In genomic region chr2:178114462-178114861, GRCh38 we compare ENCODE assay signal across 12 cellular contexts. TPM values are rescaled to one million over a fixed set of nuclear protein-coding genes. Genes with fewer than 3 reads are reported as not detected.
DNase-seq lines count a peak whose midpoint lies in the region; ATAC-seq and TF ChIP-seq lines count a peak whose summit lies in the region.
"Had no signal": no experiment of that assay in that cellular context is flagged by ENCODE, and none has a peak within 500 bp of the region (broad histone marks: within the 10 kb centered on the region; RNA-seq: fewer than 3 reads in every experiment).

No MANE protein-coding gene starts in this region.

- H3K27me3 Mint-ChIP-seq in chondrocyte (ENCODE audit: low read depth), result no peaks in the 10 kb centered on the region

- H3K27ac ChIP-seq in tibial nerve, result no peak overlapping the region
- H3K27ac ChIP-seq in sigmoid colon, result no peak overlapping the region
- H3K27ac ChIP-seq: body of pancreas, uterus had no signal

- no peak for TF ChIP-seq EP300 in tibial nerve (IDR thresholded peaks at IDR 0.05)
- TF ChIP-seq EP300 in sigmoid colon (IDR thresholded peaks at IDR 0.05), result no peak

- no peak overlapping the region for H3K4me3 ChIP-seq in tibial nerve
- no peak overlapping the region for H3K4me3 ChIP-seq in sigmoid colon
- H3K4me3 ChIP-seq: body of pancreas, uterus had no signal

- no peaks in the 10 kb centered on the region for H3K9me3 Mint-ChIP-seq in chondrocyte (ENCODE audit: low read depth)

- H3K27me3 ChIP-seq in tibial nerve (no peaks in the 10 kb centered on the region), sigmoid colon (no peaks in the 10 kb centered on the region)
- H3K27me3 ChIP-seq: body of pancreas, uterus had no signal

- TF ChIP-seq POLR2A in tibial nerve (IDR thresholded peaks at IDR 0.05) (no peak), sigmoid colon (IDR thresholded peaks at IDR 0.05) (no peak)

- peak; percentile 28 for ATAC-seq in GM18861 (IDR thresholded peaks at IDR 0.05; ENCODE audit: unreplicated experiment)
- peak; percentile 53 for ATAC-seq in GM21526 (IDR thresholded peaks at IDR 0.05; ENCODE audit: low FRiP score, unreplicated experiment)
- peak; percentile 56 for ATAC-seq in HG03280 (IDR thresholded peaks at IDR 0.05; ENCODE audit: unreplicated experiment)
- ATAC-seq: body of pancreas had no signal

- 86 to 94% methylated on average over 2 of the region's 2 CpGs for WGBS in tibial nerve, 2 donors
- WGBS in sigmoid colon, 2 donors, result 85 to 89% methylated on average over 2 of the region's 2 CpGs

- H3K4me1 ChIP-seq in tibial nerve, result peaks cover 0 to 25% (median 3%) of the 10 kb centered on the region in 4 donors
- peaks cover 0 to 16% (median 13%) of the 10 kb centered on the region in 4 donors for H3K4me1 ChIP-seq in sigmoid colon
- H3K4me1 ChIP-seq: uterus had no signal

- no peak overlapping the region for H3K4me3 Mint-ChIP-seq in chondrocyte (ENCODE audit: unreplicated experiment)

- H3K36me3 Mint-ChIP-seq in chondrocyte (ENCODE audit: low read depth), result peaks cover 3% of the 10 kb centered on the region

- DNase-seq in chondrocyte (ENCODE audit: low spot score), result no peak
- no peak for DNase-seq in GM19238 (ENCODE audit: insufficient read length, low spot score)
- no peak for DNase-seq in NCI-H146 (lab: John Stamatoyannopoulos, UW)
- DNase-seq in tibial nerve (ENCODE audit: low spot score in 2 of 2), result no peak
- no peak for DNase-seq in sigmoid colon
- DNase-seq: body of pancreas; NCI-H510A treated with DMSO at 0.1 percent for 48 hours; stimulated activated CD4-positive, alpha-beta T cell treated with anti-CD3 and anti-CD28 coated beads, Interleukin-2, amount 100 ng/mL, for 24 hours; uterus had no signal

- peaks cover 16% of the 10 kb centered on the region for H3K4me1 Mint-ChIP-seq in chondrocyte (ENCODE audit: low read depth)

- H3K36me3 ChIP-seq in tibial nerve (peaks cover 0 to 21% (median 0%) of the 10 kb centered on the region in 3 donors), sigmoid colon (peaks cover 0 to 28% (median 3%) of the 10 kb centered on the region in 4 donors)

- intact Hi-C loops in sigmoid colon (cut with DNase I), result loop anchor here (5.0 kb wide), 3 partner anchors 163 to 317 kb away; no protein-coding TSS in a partner anchor

- no peaks in the 10 kb centered on the region for H3K9me3 ChIP-seq in tibial nerve
- H3K9me3 ChIP-seq in sigmoid colon, result no peaks in the 10 kb centered on the region
- H3K9me3 ChIP-seq: body of pancreas, uterus had no signal

- TF ChIP-seq CTCF in chondrocyte (IDR thresholded peaks at IDR 0.05) (no peak), tibial nerve (IDR thresholded peaks at IDR 0.05) (no peak), sigmoid colon (IDR thresholded peaks at IDR 0.05) (no peak)

- H3K27ac Mint-ChIP-seq in chondrocyte (ENCODE audit: unreplicated experiment), result peak overlapping the region; percentile 52

RNA-seq across cellular contexts. Expression of gene RBM45, which starts 2.2 kb away (rescaled TPM):
- 9.9 to 15.5 TPM (median 10.3 TPM) in 3 replicates for total RNA-seq in chondrocyte
- 10 to 100 TPM; 13.6 to 20.4 (median 19.6) TPM for total RNA-seq in tibial nerve
- 10 to 100 TPM; 11.0 to 16.3 (median 14.0) TPM for total RNA-seq in sigmoid colon
- polyA plus RNA-seq in sigmoid colon, result 10 to 100 TPM in 2 of 3 donors, 1 to 10 TPM in 1; 7.2 to 18.5 (median 10.7) TPM

RNA-seq across cellular contexts. Expression of gene PDE11A, which starts 41.9 kb away (rescaled TPM):
- total RNA-seq in chondrocyte, result 2.1 to 6.8 TPM (median 2.4 TPM) in 3 replicates
- 1 to 10 TPM in 1 of 4 donors, not detected in 3; 1.7 TPM for total RNA-seq in tibial nerve
- total RNA-seq in sigmoid colon, result 10 to 100 TPM in 1 of 4 donors, 1 to 10 TPM in 3; 2.6 to 16.8 (median 5.0) TPM
- polyA plus RNA-seq in sigmoid colon, result under 1 TPM in 1 of 3 donors, not detected in 2; 0.57 TPM
